Comparison of ENCODE assay signal across 1 cellular context in the genomic region with DNA sequence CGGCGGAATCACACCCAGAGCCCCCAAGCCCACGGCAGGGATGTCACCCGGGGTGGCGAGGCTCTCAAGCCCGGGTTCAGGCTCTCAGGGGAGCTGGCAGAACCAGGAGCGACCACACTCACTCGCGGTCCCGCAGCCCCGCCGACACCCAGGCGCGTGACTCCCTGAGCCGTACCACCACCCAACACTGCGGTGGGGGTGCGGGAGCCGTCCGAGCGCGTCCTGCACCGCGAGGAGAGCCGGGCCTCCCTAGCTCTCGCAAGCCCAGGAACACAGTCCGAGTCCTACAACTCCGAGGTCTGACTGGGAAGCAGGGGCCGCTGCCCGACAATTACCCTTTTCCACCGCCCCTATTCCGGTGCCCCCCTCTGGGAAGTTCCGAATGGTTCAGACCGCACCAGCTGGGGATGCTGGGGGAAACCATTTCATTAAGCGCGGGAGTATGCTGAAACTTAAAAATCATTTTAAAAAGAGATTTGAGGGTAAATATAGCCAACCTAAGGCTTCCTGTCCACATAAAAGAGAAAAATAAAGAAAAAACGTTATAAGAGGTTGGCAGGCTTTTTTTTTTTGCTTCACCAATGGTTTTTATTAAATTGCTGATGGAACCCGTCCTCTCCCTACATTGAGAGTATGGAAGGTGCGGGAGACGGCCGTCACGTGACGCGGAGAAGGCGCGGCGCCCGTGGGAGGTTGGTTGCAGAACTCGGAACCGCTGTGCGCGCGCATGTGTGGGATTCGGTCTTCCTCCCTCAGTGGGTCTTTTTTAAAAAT.
TF ChIP-seq lines count a peak whose summit lies in the region.

A gene with protein sequence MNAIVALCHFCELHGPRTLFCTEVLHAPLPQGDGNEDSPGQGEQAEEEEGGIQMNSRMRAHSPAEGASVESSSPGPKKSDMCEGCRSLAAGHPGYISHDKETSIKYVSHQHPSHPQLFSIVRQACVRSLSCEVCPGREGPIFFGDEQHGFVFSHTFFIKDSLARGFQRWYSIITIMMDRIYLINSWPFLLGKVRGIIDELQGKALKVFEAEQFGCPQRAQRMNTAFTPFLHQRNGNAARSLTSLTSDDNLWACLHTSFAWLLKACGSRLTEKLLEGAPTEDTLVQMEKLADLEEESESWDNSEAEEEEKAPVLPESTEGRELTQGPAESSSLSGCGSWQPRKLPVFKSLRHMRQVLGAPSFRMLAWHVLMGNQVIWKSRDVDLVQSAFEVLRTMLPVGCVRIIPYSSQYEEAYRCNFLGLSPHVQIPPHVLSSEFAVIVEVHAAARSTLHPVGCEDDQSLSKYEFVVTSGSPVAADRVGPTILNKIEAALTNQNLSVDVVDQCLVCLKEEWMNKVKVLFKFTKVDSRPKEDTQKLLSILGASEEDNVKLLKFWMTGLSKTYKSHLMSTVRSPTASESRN (minus strand): TSS at position 143 of the 774 bp plus-strand sequence. CDS start 9,031 bp downstream, outside the sequence.

TF ChIP-seq in K562, 482 proteins besides CTCF, POLR2A, EP300 and RAD21 (continued from another document and continues in another):
- TF ChIP-seq NEUROD1 (IDR thresholded peaks at IDR 0.05; ENCODE audit: borderline replicate concordance, low read depth, low read length, partially characterized antibody) (peak; percentile 68), ZNF766 (CRISPR knock-in tag; conservative IDR thresholded peaks at IDR 0.05) (no peak), SMARCA4 (IDR thresholded peaks at IDR 0.05) (0 out of 2 replicates have a peak, but pooled peaks have one; percentile 19), FOXK2 (conservative IDR thresholded peaks at IDR 0.05 in 1 of 2, IDR thresholded peaks at IDR 0.05 in 1 of 2; ENCODE audit: low read depth in 2 of 2) (peak in 1 of 2 experiments; percentile 100; a peak in 2 of 4 replicates), POLR2AphosphoS5 (IDR thresholded peaks at IDR 0.05; ENCODE audit: control insufficient read depth, insufficient read depth, low read depth, low read length) (peak; percentile 50; the same call in 1 of the 2 replicates), NCOR1 (IDR thresholded peaks at IDR 0.05) (no peak), ARHGAP35 (IDR thresholded peaks at IDR 0.05; ENCODE audit: partially characterized antibody) (no peak), KAT7 (CRISPR knock-in tag; IDR thresholded peaks at IDR 0.05; ENCODE audit: borderline replicate concordance) (0 out of 2 replicates have a peak, but pooled peaks have one; percentile 22), PHB (CRISPR knock-in tag; IDR thresholded peaks at IDR 0.05) (peak; percentile 90; the same call in 1 of the 2 replicates), ELF4 (CRISPR knock-in tag; IDR thresholded peaks at IDR 0.05) (no peak), TGIF2 (CRISPR knock-in tag; IDR thresholded peaks at IDR 0.05) (no peak), TOE1 (IDR thresholded peaks at IDR 0.05; ENCODE audit: borderline replicate concordance) (peak; percentile 99), TOE1 (CRISPR knock-in tag; IDR thresholded peaks at IDR 0.05; ENCODE audit: borderline replicate concordance, low read depth) (no peak), ZNF324 (CRISPR knock-in tag; IDR thresholded peaks at IDR 0.05) (no peak), RBFOX2 (IDR thresholded peaks at IDR 0.05; ENCODE audit: low read depth, low read length) (peak; percentile 88), JUNB (CRISPR knock-in tag; conservative IDR thresholded peaks at IDR 0.05) (no peak), FOXM1 (IDR thresholded peaks at IDR 0.05; ENCODE audit: low read depth) (peak; percentile 97), FOXM1 (CRISPR knock-in tag; IDR thresholded peaks at IDR 0.05; ENCODE audit: low read depth) (no peak), ZFP30 (CRISPR knock-in tag; IDR thresholded peaks at IDR 0.05; ENCODE audit: borderline replicate concordance) (no peak), ZNF644 (tag; IDR thresholded peaks at IDR 0.05; ENCODE audit: low read depth) (no peak), TCF7L2 (IDR thresholded peaks at IDR 0.05; ENCODE audit: low read depth, low read length) (peak; percentile 86), POU5F1 (IDR thresholded peaks at IDR 0.05; ENCODE audit: borderline replicate concordance, low read depth, low read length, partially characterized antibody) (no peak), TAF9B (IDR thresholded peaks at IDR 0.05; ENCODE audit: partially characterized antibody) (peak; percentile 87), ATF7 (IDR thresholded peaks at IDR 0.05) (peak; percentile 100), ESRRA (IDR thresholded peaks at IDR 0.05; ENCODE audit: borderline replicate concordance, low read depth) (peak; percentile 83; the same call in 1 of the 2 replicates), MTA1 (IDR thresholded peaks at IDR 0.05; ENCODE audit: borderline replicate concordance) (0 out of 2 replicates have a peak, but pooled peaks have one; percentile 19), ZNF184 (CRISPR knock-in tag; IDR thresholded peaks at IDR 0.05) (no peak), DDX20 (tag; IDR thresholded peaks at IDR 0.05; ENCODE audit: low read depth) (no peak)
- TF ChIP-seq, protein P1, sequence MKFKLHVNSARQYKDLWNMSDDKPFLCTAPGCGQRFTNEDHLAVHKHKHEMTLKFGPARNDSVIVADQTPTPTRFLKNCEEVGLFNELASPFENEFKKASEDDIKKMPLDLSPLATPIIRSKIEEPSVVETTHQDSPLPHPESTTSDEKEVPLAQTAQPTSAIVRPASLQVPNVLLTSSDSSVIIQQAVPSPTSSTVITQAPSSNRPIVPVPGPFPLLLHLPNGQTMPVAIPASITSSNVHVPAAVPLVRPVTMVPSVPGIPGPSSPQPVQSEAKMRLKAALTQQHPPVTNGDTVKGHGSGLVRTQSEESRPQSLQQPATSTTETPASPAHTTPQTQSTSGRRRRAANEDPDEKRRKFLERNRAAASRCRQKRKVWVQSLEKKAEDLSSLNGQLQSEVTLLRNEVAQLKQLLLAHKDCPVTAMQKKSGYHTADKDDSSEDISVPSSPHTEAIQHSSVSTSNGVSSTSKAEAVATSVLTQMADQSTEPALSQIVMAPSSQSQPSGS (CRISPR knock-in tag; IDR thresholded peaks at IDR 0.05), result no peak
- TF ChIP-seq, protein P2, sequence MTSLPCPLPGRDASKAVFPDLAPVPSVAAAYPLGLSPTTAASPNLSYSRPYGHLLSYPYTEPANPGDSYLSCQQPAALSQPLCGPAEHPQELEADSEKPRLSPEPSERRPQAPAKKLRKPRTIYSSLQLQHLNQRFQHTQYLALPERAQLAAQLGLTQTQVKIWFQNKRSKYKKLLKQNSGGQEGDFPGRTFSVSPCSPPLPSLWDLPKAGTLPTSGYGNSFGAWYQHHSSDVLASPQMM (CRISPR knock-in tag; IDR thresholded peaks at IDR 0.05), result no peak
- TF ChIP-seq, protein P3, sequence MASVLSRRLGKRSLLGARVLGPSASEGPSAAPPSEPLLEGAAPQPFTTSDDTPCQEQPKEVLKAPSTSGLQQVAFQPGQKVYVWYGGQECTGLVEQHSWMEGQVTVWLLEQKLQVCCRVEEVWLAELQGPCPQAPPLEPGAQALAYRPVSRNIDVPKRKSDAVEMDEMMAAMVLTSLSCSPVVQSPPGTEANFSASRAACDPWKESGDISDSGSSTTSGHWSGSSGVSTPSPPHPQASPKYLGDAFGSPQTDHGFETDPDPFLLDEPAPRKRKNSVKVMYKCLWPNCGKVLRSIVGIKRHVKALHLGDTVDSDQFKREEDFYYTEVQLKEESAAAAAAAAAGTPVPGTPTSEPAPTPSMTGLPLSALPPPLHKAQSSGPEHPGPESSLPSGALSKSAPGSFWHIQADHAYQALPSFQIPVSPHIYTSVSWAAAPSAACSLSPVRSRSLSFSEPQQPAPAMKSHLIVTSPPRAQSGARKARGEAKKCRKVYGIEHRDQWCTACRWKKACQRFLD (CRISPR knock-in tag; IDR thresholded peaks at IDR 0.05), result 0 out of 2 replicates have a peak, but pooled peaks have one; percentile 6
- TF ChIP-seq, protein P4, sequence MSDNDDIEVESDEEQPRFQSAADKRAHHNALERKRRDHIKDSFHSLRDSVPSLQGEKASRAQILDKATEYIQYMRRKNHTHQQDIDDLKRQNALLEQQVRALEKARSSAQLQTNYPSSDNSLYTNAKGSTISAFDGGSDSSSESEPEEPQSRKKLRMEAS (CRISPR knock-in tag; IDR thresholded peaks at IDR 0.05), result 0 out of 2 replicates have a peak, but pooled peaks have one; percentile 12
- TF ChIP-seq, protein P5, sequence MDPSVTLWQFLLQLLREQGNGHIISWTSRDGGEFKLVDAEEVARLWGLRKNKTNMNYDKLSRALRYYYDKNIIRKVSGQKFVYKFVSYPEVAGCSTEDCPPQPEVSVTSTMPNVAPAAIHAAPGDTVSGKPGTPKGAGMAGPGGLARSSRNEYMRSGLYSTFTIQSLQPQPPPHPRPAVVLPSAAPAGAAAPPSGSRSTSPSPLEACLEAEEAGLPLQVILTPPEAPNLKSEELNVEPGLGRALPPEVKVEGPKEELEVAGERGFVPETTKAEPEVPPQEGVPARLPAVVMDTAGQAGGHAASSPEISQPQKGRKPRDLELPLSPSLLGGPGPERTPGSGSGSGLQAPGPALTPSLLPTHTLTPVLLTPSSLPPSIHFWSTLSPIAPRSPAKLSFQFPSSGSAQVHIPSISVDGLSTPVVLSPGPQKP (CRISPR knock-in tag; IDR thresholded peaks at IDR 0.05), result no peak
- TF ChIP-seq, protein P6, sequence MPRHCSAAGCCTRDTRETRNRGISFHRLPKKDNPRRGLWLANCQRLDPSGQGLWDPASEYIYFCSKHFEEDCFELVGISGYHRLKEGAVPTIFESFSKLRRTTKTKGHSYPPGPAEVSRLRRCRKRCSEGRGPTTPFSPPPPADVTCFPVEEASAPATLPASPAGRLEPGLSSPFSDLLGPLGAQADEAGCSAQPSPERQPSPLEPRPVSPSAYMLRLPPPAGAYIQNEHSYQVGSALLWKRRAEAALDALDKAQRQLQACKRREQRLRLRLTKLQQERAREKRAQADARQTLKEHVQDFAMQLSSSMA (CRISPR knock-in tag; IDR thresholded peaks at IDR 0.05), result no peak
- TF ChIP-seq, protein P7, sequence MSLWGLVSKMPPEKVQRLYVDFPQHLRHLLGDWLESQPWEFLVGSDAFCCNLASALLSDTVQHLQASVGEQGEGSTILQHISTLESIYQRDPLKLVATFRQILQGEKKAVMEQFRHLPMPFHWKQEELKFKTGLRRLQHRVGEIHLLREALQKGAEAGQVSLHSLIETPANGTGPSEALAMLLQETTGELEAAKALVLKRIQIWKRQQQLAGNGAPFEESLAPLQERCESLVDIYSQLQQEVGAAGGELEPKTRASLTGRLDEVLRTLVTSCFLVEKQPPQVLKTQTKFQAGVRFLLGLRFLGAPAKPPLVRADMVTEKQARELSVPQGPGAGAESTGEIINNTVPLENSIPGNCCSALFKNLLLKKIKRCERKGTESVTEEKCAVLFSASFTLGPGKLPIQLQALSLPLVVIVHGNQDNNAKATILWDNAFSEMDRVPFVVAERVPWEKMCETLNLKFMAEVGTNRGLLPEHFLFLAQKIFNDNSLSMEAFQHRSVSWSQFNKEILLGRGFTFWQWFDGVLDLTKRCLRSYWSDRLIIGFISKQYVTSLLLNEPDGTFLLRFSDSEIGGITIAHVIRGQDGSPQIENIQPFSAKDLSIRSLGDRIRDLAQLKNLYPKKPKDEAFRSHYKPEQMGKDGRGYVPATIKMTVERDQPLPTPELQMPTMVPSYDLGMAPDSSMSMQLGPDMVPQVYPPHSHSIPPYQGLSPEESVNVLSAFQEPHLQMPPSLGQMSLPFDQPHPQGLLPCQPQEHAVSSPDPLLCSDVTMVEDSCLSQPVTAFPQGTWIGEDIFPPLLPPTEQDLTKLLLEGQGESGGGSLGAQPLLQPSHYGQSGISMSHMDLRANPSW (CRISPR knock-in tag; IDR thresholded peaks at IDR 0.05), result no peak
